ENCODE assay signal across 1 cellular context in the genomic region with DNA sequence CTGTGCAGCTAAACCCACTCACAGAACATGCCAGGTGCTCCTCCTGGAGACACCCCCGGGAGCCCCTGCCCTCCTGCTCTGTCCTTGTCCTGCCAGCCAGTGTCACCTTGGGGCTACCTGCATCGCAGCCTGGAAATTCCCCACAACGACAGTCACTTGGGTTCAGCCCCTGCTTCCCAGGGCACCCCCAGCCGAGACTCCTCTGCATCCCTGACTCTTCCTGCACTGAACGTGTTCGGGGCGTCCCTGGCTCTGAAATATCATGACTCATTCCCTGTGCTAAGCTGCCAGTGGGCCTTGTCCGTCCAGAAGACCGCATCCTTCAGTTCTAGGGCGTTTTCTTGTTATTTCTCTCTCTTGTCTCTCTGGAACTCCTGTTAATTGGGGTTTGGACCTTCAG.
TF ChIP-seq lines count a peak whose summit lies in the region.

No MANE protein-coding gene starts in this region.

TF ChIP-seq in IMR-90, 13 proteins besides CTCF, POLR2A, EP300 and RAD21:
- TF ChIP-seq CEBPB (IDR thresholded peaks at IDR 0.05; ENCODE audit: low read depth, low read length) (no peak), MXI1 (IDR thresholded peaks at IDR 0.05; ENCODE audit: borderline replicate concordance, low read depth, low read length) (no peak), MAFK (IDR thresholded peaks at IDR 0.05; ENCODE audit: low read depth, low read length) (no peak), CHD1 (IDR thresholded peaks at IDR 0.05; ENCODE audit: low read depth, low read length) (no peak), MAZ (IDR thresholded peaks at IDR 0.05; ENCODE audit: borderline replicate concordance, low read depth, low read length) (no peak), NFE2L2 (IDR thresholded peaks at IDR 0.05; ENCODE audit: low read depth, low read length) (no peak), BHLHE40 (IDR thresholded peaks at IDR 0.05; ENCODE audit: low read depth, low read length) (no peak), RFX5 (IDR thresholded peaks at IDR 0.05; ENCODE audit: low read depth, low read length) (no peak), FOS (IDR thresholded peaks at IDR 0.05; ENCODE audit: low read depth, low read length) (no peak), SMC3 (IDR thresholded peaks at IDR 0.05; ENCODE audit: low read depth, low read length) (no peak), RCOR1 (IDR thresholded peaks at IDR 0.05; ENCODE audit: insufficient replicate concordance, low read length) (no peak)
- TF ChIP-seq, protein P1, sequence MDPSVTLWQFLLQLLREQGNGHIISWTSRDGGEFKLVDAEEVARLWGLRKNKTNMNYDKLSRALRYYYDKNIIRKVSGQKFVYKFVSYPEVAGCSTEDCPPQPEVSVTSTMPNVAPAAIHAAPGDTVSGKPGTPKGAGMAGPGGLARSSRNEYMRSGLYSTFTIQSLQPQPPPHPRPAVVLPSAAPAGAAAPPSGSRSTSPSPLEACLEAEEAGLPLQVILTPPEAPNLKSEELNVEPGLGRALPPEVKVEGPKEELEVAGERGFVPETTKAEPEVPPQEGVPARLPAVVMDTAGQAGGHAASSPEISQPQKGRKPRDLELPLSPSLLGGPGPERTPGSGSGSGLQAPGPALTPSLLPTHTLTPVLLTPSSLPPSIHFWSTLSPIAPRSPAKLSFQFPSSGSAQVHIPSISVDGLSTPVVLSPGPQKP (IDR thresholded peaks at IDR 0.05; ENCODE audit: borderline replicate concordance, low read depth, low read length), result no peak
- TF ChIP-seq, protein P2, sequence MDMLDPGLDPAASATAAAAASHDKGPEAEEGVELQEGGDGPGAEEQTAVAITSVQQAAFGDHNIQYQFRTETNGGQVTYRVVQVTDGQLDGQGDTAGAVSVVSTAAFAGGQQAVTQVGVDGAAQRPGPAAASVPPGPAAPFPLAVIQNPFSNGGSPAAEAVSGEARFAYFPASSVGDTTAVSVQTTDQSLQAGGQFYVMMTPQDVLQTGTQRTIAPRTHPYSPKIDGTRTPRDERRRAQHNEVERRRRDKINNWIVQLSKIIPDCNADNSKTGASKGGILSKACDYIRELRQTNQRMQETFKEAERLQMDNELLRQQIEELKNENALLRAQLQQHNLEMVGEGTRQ (IDR thresholded peaks at IDR 0.05; ENCODE audit: low read depth, low read length), result no peak
